In the genomic region with DNA sequence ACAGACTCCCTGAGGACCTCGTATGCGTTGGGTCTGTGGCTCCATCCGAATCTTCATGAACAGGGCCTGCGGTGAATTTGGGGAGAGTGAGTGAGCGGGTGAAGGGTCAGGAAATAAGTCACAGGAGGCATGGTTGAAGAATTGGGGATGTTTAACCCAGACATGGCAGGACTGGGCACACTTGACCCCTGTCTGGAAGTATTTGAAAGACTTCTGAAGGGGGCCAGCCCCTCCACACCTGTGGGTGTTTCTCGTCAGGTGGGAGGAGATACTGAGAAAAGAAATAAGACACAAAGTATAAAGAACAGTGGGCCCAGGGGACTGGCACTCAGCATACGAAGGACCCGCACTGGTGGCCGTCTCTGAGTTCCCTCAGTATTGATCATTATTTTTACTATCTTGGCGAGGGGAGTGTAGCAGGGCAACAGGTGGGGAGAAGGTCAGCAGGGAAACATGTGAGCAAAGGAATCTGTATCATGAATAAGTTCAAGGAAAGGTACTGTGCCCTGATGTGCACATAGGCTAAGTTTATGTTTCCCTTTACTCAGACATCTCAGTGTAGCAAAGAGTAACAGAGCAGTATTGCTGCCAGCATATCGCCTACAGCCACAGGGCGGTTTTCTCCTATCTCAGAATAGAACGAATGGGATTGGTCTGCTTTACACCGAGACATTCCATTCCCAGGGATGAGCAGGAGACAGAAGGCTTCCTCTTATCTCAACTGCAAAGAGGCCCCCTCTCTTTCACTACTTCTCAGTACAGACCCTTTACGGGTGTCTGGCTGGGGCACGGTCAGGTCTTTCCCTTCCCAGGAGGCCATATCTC, we compare ENCODE assay signal across 8 cellular contexts. TPM values are rescaled to one million over a fixed set of nuclear protein-coding genes. Genes with fewer than 3 reads are reported as not detected.
DNase-seq lines count a peak whose midpoint lies in the region; ATAC-seq and TF ChIP-seq lines count a peak whose summit lies in the region.

No MANE protein-coding gene starts in this region.

- intact Hi-C loops in aorta (cut with DNase I), result loop anchor here in 1 of 2 donors (5.0 kb wide), 1 partner anchor 38 kb away; a partner anchor contains a TSS

- H3K4me1 Mint-ChIP-seq in memory B cell, result peaks cover 34% of the 10 kb centered on the region

- no peaks in the 10 kb centered on the region for H3K27me3 Mint-ChIP-seq in memory B cell

- no peak for TF ChIP-seq CTCF in astrocyte of the cerebellum (IDR thresholded peaks at IDR 0.05; ENCODE audit: low read depth, low read length, missing control alignments)

- no peaks in the 10 kb centered on the region for H3K36me3 ChIP-seq in aorta (ENCODE audit: control insufficient read depth in 1 of 2, insufficient read depth in 2 of 2, low read length in 1 of 2)

- WGBS in aorta, 2 donors, result 25 to 29% methylated on average over 16 of the region's 16 CpGs

- peak; percentile 35 for DNase-seq in stimulated activated CD4-positive, alpha-beta T cell treated with anti-CD3 and anti-CD28 coated beads, Interleukin-4, amount 100 ng/mL, for 24 hours
- no peak for DNase-seq in stimulated activated CD4-positive, alpha-beta T cell treated with anti-CD3 and anti-CD28 coated beads, Interleukin-4, amount 100 ng/mL, for 4 hours
- no peak for DNase-seq in astrocyte of the cerebellum (ENCODE audit: low read depth)
- DNase-seq in memory B cell (ENCODE audit: low spot score in 2 of 2), result peak in 1 of 2 donors; percentile 26
- peak in 1 of 2 donors; percentile 21 for DNase-seq in aorta
- DNase-seq in HK-2 (ENCODE audit: unreplicated experiment), result no peak
- no peak for DNase-seq in ACHN
- DNase-seq in NCI-H1694 (lab: John Stamatoyannopoulos, UW), result no peak

- H3K27ac Mint-ChIP-seq in memory B cell, result peak overlapping the region; percentile 96

- H3K4me1 ChIP-seq in aorta (ENCODE audit: control insufficient read depth in 1 of 2, insufficient read depth in 2 of 2, low read length in 2 of 2), result no peaks in the 10 kb centered on the region

- H3K36me3 Mint-ChIP-seq in memory B cell, result peaks cover 3% of the 10 kb centered on the region

- H3K9me3 ChIP-seq in aorta (ENCODE audit: control insufficient read depth, low read length), result no peaks in the 10 kb centered on the region

- in situ Hi-C loops in astrocyte of the cerebellum (cut with HindIII; ENCODE audit: low sequenced_read_pairs) (no loop called here), ACHN (cut with HindIII; ENCODE audit: low pct_ligation_motif_present, low pct_unique_long_range_greater_than_20kb, low sequenced_read_pairs) (no loop called here)

- no peak for ATAC-seq in memory B cell (ENCODE audit: low read depth)
- no peak for ATAC-seq in aorta (ENCODE audit: low FRiP score)

- peak overlapping the region; percentile 57 for H3K4me3 ChIP-seq in astrocyte of the cerebellum (ENCODE audit: low read depth, low read length)
- H3K4me3 ChIP-seq in aorta (ENCODE audit: low read length in 2 of 2), result peak overlapping the region; percentile 44 to 66

- H3K4me3 Mint-ChIP-seq in memory B cell, result peak overlapping the region; percentile 84

- no peaks in the 10 kb centered on the region for H3K27me3 ChIP-seq in aorta (ENCODE audit: control insufficient read depth in 1 of 2, insufficient read depth in 2 of 2, low read length in 1 of 2)

- peak overlapping the region; percentile 9 to 64 for H3K27ac ChIP-seq in aorta (ENCODE audit: low read depth in 1 of 2, low read length in 2 of 2)

- no peaks in the 10 kb centered on the region for H3K9me3 Mint-ChIP-seq in memory B cell

RNA-seq across cellular contexts. Expression of a gene that starts 38.2 kb away (rescaled TPM):
- total RNA-seq in aorta, result 100 to 1,000 TPM; 116 to 140 TPM
- 10 to 100 TPM; 31.4 to 45.6 TPM for polyA plus RNA-seq in aorta
